12 cellular contexts compared by ENCODE assay signal in genomic region chr7:158274996-158275395, GRCh38.
"Had no signal": no experiment of that assay in that cellular context is flagged by ENCODE, and none has a peak within 500 bp of the region (broad histone marks: within the 10 kb centered on the region; RNA-seq: fewer than 3 reads in every experiment).

No MANE protein-coding gene starts in this region.

- H3K4me1 ChIP-seq: ascending aorta, foreskin keratinocyte, parathyroid adenoma, stomach had no signal

- H3K9me3 Mint-ChIP-seq: activated T-cell treated with anti-CD3 and anti-CD28 coated beads, Interleukin-2, amount 50 U/mL, for 4 hours had no signal

- ATAC-seq: activated CD4-positive, CD25-positive, alpha-beta regulatory T cell treated with anti-CD3 and anti-CD28 coated beads, Interleukin-2, amount 50 U/mL, for 24 hours; activated T-cell treated with anti-CD3 and anti-CD28 coated beads, Interleukin-2, amount 50 U/mL, for 4 hours; foreskin keratinocyte; left cardiac atrium had no signal

- H3K9me3 ChIP-seq: ascending aorta, stomach had no signal

- H3K4me1 Mint-ChIP-seq: immature natural killer cell, memory B cell had no signal

- H3K27me3 ChIP-seq: ascending aorta, foreskin keratinocyte, stomach had no signal

- H3K36me3 Mint-ChIP-seq: immature natural killer cell, memory B cell had no signal

- H3K4me3 ChIP-seq: ascending aorta, skin epidermis, stomach had no signal

- H3K27ac Mint-ChIP-seq: immature natural killer cell, memory B cell had no signal

- H3K4me3 Mint-ChIP-seq: activated T-cell treated with anti-CD3 and anti-CD28 coated beads, Interleukin-2, amount 50 U/mL, for 4 hours; immature natural killer cell; memory B cell had no signal

- DNase-seq: activated gamma-delta T cell treated with Interleukin-2 at 50 U/mL for 16 hours; activated T-cell treated with anti-CD3 and anti-CD28 coated beads, Interleukin-2, amount 50 U/mL, for 4 hours; foreskin keratinocyte; immature natural killer cell; left cardiac atrium; retina; stomach had no signal

- H3K27me3 Mint-ChIP-seq: memory B cell had no signal

- H3K27ac ChIP-seq: ascending aorta, foreskin keratinocyte, parathyroid adenoma, skin epidermis, stomach had no signal

- H3K36me3 ChIP-seq: ascending aorta, stomach had no signal
